ENCODE assay signal across 16 cellular contexts in the genomic region with DNA sequence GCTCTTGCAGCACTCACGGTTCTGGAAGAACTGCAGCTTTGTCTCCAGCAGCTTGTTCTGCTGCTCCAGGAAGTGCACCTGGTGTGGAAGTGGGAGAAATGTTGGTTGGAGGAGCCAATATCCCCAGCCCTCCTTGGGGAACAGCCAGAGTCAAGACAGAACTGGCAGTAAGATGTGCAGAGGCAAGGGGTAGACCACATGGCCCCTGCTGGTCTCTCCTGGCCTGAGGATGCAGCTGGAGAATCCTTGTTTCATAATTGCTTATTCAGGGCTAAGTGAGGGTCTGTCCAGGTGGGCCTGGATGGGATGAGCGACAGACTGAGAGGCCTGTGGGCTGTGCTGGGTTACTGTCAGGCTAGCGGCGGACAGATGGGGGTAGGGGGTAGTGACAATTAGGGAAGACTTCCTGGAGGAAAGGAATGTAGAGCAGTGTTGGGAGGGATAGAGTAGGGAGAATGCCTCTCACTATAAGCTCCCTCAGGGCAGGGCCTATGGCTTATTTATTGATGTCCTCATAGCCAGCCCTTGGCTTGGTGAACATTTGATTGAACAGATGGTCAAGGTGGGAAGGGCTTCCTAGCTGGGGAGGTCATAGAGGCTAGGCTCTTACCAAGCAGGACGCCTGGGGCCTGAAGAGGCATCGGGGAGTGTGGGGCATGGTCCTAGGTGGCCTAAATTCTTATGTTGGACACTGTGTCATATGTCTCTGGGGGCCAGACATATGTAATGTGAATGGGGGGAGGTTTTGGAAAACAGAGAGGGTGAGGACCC. TPM values are rescaled to one million over a fixed set of nuclear protein-coding genes. Genes with fewer than 3 reads are reported as not detected.
"Had no signal": no experiment of that assay in that cellular context is flagged by ENCODE, and none has a peak within 500 bp of the region (broad histone marks: within the 10 kb centered on the region; RNA-seq: fewer than 3 reads in every experiment).

No MANE protein-coding gene starts in this region.

- H3K36me3 Mint-ChIP-seq: natural killer cell had no signal

- ATAC-seq: activated T-cell treated with anti-CD3 and anti-CD28 coated beads, Interleukin-2, amount 50 U/mL, for 4 hours; heart right ventricle; natural killer cell had no signal

- H3K79me2 ChIP-seq: parathyroid adenoma had no signal

- H3K36me3 ChIP-seq: esophagus muscularis mucosa, heart right ventricle, neutrophil had no signal

- H3K27ac Mint-ChIP-seq: activated CD4-positive, alpha-beta T cell treated with anti-CD3 and anti-CD28 coated beads, Interleukin-2, amount 10 ng/mL, durations not matched to agents 24 days and 14 days; dendritic cell treated with granulocyte-macrophage colony-stimulating factor and Interleukin-4, amounts not matched to agents 40 ng/mL and 50 ng/mL, for 4 days; natural killer cell; T-helper 1 cell treated with Interleukin-12 subunit alpha and Interleukin-12 subunit beta and Interleukin-4 antibody, amounts not matched to agents 30 μg/mL and 1 μg/mL, for 36 hours had no signal

- H3K9me3 ChIP-seq: esophagus muscularis mucosa, heart right ventricle, neutrophil had no signal

- H3K4me3 ChIP-seq: esophagus muscularis mucosa, heart right ventricle had no signal

- H3K9ac ChIP-seq: parathyroid adenoma had no signal

- H2AFZ ChIP-seq: parathyroid adenoma had no signal

- H3K27ac ChIP-seq: esophagus muscularis mucosa, heart right ventricle, neutrophil, parathyroid adenoma had no signal

- H3K9me3 Mint-ChIP-seq: activated T-cell treated with anti-CD3 and anti-CD28 coated beads, Interleukin-2, amount 50 U/mL, for 4 hours; dendritic cell treated with granulocyte-macrophage colony-stimulating factor and Interleukin-4, amounts not matched to agents 40 ng/mL and 50 ng/mL, for 4 days; natural killer cell; T-helper 1 cell treated with Interleukin-12 subunit alpha and Interleukin-12 subunit beta and Interleukin-4 antibody, amounts not matched to agents 30 μg/mL and 1 μg/mL, for 36 hours had no signal

- DNase-seq: activated CD4-positive, alpha-beta T cell treated with anti-CD3 and anti-CD28 coated beads, Interleukin-2, amount 10 ng/mL, durations not matched to agents 24 days and 14 days; activated CD8-positive, alpha-beta memory T cell treated with anti-CD3 and anti-CD28 coated beads, Interleukin-2, amount 50 U/mL, for 4 hours; activated naive CD4-positive, alpha-beta T cell treated with anti-CD3 and anti-CD28 coated beads, Interleukin-2, amount 50 U/mL, for 16 hours; activated T-cell treated with anti-CD3 and anti-CD28 coated beads, Interleukin-2, amount 50 U/mL, for 4 hours; effector CD8-positive, alpha-beta T cell; heart right ventricle; kidney glomerular epithelial cell; natural killer cell; stimulated activated naive CD4-positive, alpha-beta T cell had no signal

- H3K4me3 Mint-ChIP-seq: activated CD4-positive, alpha-beta T cell treated with anti-CD3 and anti-CD28 coated beads, Interleukin-2, amount 10 ng/mL, durations not matched to agents 24 days and 14 days; activated T-cell treated with anti-CD3 and anti-CD28 coated beads, Interleukin-2, amount 50 U/mL, for 4 hours; dendritic cell treated with granulocyte-macrophage colony-stimulating factor and Interleukin-4, amounts not matched to agents 40 ng/mL and 50 ng/mL, for 4 days; natural killer cell; T-helper 1 cell treated with Interleukin-12 subunit alpha and Interleukin-12 subunit beta and Interleukin-4 antibody, amounts not matched to agents 30 μg/mL and 1 μg/mL, for 36 hours had no signal

RNA-seq across cellular contexts. Expression of a gene that starts 18.1 kb away (rescaled TPM):
- total RNA-seq: activated T-cell treated with anti-CD3 and anti-CD28 coated beads, Interleukin-2, amount 50 U/mL, for 4 hours; endothelial cell of umbilical vein had no signal
- polyA plus RNA-seq: endothelial cell of umbilical vein had no signal

RNA-seq across cellular contexts. Expression of a gene that starts 35.0 kb away (rescaled TPM):
- total RNA-seq: activated CD4-positive, alpha-beta T cell treated with anti-CD3 and anti-CD28 coated beads, Interleukin-2, amount 10 ng/mL, durations not matched to agents 24 days and 14 days; endothelial cell of umbilical vein; heart right ventricle; ureter had no signal
- polyA plus RNA-seq: endothelial cell of umbilical vein, heart right ventricle had no signal
